2 cellular contexts compared by ENCODE assay signal in genomic region chr21:45921917-45922316, GRCh38.
TF ChIP-seq lines count a peak whose summit lies in the region.

No MANE protein-coding gene starts in this region.

TF ChIP-seq in GM23338, 12 proteins besides CTCF, POLR2A, EP300 and RAD21:
- TF ChIP-seq ZNF114 (CRISPR knock-in tag; IDR thresholded peaks at IDR 0.05): no peak
- TF ChIP-seq JUNB (IDR thresholded peaks at IDR 0.05; ENCODE audit: unreplicated experiment): no peak
- TF ChIP-seq STAT1 (IDR thresholded peaks at IDR 0.05; ENCODE audit: unreplicated experiment): no peak
- no peak for TF ChIP-seq EZH2phosphoT487 (IDR thresholded peaks at IDR 0.05; ENCODE audit: unreplicated experiment)
- TF ChIP-seq REST (IDR thresholded peaks at IDR 0.05; ENCODE audit: unreplicated experiment): no peak
- no peak for TF ChIP-seq CREB1 (CRISPR knock-in tag; IDR thresholded peaks at IDR 0.05; ENCODE audit: low read depth)
- no peak for TF ChIP-seq ZNF331 (CRISPR knock-in tag; IDR thresholded peaks at IDR 0.05; ENCODE audit: low read depth)
- no peak for TF ChIP-seq POLR2AphosphoS5 (IDR thresholded peaks at IDR 0.05; ENCODE audit: low read depth)
- TF ChIP-seq ZNF462 (CRISPR knock-in tag; IDR thresholded peaks at IDR 0.05): no peak
- no peak for TF ChIP-seq EZH2 (IDR thresholded peaks at IDR 0.05; ENCODE audit: low read depth, unreplicated experiment)
- TF ChIP-seq ETS1 (IDR thresholded peaks at IDR 0.05): no peak
- no peak for TF ChIP-seq NANOG (IDR thresholded peaks at IDR 0.05; ENCODE audit: borderline replicate concordance)

TF ChIP-seq in H1, 55 proteins besides CTCF, POLR2A, EP300 and RAD21:
- TF ChIP-seq BRCA1 (IDR thresholded peaks at IDR 0.05; ENCODE audit: low read depth, low read length): no peak
- no peak for TF ChIP-seq SIRT6 (IDR thresholded peaks at IDR 0.05; ENCODE audit: low read length)
- no peak for TF ChIP-seq HDAC6 (IDR thresholded peaks at IDR 0.05; ENCODE audit: low read depth, low read length)
- no peak for TF ChIP-seq CEBPB (IDR thresholded peaks at IDR 0.05; ENCODE audit: low read depth, low read length)
- TF ChIP-seq TBP (IDR thresholded peaks at IDR 0.05; ENCODE audit: low read depth, low read length): no peak
- TF ChIP-seq PHF8 (conservative IDR thresholded peaks at IDR 0.05; ENCODE audit: low read depth, low read length): no peak
- no peak for TF ChIP-seq POU5F1 (IDR thresholded peaks at IDR 0.05; ENCODE audit: low read depth, low read length)
- TF ChIP-seq BACH1 (IDR thresholded peaks at IDR 0.05; ENCODE audit: low read length): no peak
- TF ChIP-seq KDM1A (IDR thresholded peaks at IDR 0.05; ENCODE audit: borderline replicate concordance, low read length): no peak
- TF ChIP-seq BCL11A (IDR thresholded peaks at IDR 0.05; ENCODE audit: low read depth in 2 of 2, low read length in 2 of 2): no peak
- TF ChIP-seq E2F6 (IDR thresholded peaks at IDR 0.05): no peak
